17 cellular contexts compared by ENCODE assay signal in the genomic region with DNA sequence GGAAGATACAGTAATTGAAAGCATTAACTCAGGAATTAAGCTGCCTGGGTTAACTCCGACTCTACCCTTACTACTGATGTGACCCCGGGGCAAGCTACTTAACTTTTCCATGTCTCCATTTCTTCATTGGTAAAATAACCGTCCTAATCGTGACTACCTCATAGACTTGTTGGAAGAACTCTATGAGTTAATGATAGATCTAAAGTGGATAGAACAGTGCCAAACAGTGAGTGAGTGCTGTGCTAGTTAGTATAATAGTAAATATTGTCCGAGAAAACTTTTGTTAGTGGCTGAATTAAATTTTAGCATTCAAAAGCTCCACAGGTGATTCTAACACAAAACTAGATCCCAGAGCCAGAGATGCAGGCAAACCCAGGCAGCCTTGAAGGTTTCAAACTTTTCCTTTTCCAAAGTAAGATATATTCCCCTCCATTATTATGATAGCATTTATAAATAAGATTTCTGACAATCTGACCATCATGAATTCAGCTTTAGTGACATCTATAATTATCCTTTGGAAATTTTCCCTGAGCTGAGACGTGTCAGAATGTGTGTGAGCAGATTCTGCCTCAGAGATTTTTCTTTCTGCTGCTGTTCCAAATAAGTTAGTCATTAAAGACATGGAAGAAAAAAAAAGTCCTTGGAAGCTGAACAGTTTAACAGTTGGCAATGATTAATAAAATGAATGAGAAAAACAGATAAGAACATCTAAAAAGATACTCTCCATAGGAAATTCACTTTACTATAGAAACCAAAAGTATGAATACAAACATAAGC.
DNase-seq lines count a peak whose midpoint lies in the region; ATAC-seq and TF ChIP-seq lines count a peak whose summit lies in the region.
"Had no signal": no experiment of that assay in that cellular context is flagged by ENCODE, and none has a peak within 500 bp of the region (broad histone marks: within the 10 kb centered on the region; RNA-seq: fewer than 3 reads in every experiment).

No MANE protein-coding gene starts in this region.

- WGBS in body of pancreas, 2 donors, result 38 to 39% methylated on average over 6 of the region's 6 CpGs

- peaks cover 37% of the 10 kb centered on the region for H3K4me1 ChIP-seq in body of pancreas
- no peaks in the 10 kb centered on the region for H3K4me1 ChIP-seq in upper lobe of right lung
- H3K4me1 ChIP-seq: BLaER1 treated with 17β-estradiol and CSF1 and Interleukin-3, amounts not matched to agents 10 nM and 100 nM had no signal

- peak; percentile 22 for DNase-seq in AG20443 (ENCODE audit: low spot score)
- no peak for DNase-seq in body of pancreas
- DNase-seq in kidney glomerular epithelial cell (lab: John Stamatoyannopoulos, UW), result peak; percentile 75
- peak; percentile 91 for DNase-seq in renal cortical epithelial cell (ENCODE audit: low read depth)
- no peak for DNase-seq in NOMO-1 (lab: John Stamatoyannopoulos, UW; ENCODE audit: unreplicated experiment in 2 of 2)
- DNase-seq in NCI-H524 (lab: John Stamatoyannopoulos, UW), result no peak
- no peak for DNase-seq in upper lobe of right lung
- DNase-seq: CD8-positive, alpha-beta T cell; DMS79 treated with DMSO at 0.1 percent for 48 hours; H7; MM.1S; NCI-H1092; NCI-H2081; NCI-H446 treated with DMSO at 0.1 percent for 48 hours; Right ventricle myocardium superior had no signal

- no peak for TF ChIP-seq POLR2A in body of pancreas (IDR thresholded peaks at IDR 0.05)

- H3K27ac ChIP-seq in body of pancreas (peak overlapping the region in 3 of 4 donors; percentile 35 to 73 (median 56)), upper lobe of right lung (no peak overlapping the region)
- H3K27ac ChIP-seq: BLaER1 treated with 17β-estradiol and CSF1 and Interleukin-3, amounts not matched to agents 10 nM and 100 nM had no signal

- H3K36me3 ChIP-seq in body of pancreas (replicated peaks in 1 of 2; ENCODE audit: insufficient read depth in 1 of 2, low read depth in 2 of 2) (no peaks in the 10 kb centered on the region), upper lobe of right lung (no peaks in the 10 kb centered on the region)
- H3K36me3 ChIP-seq: BLaER1 treated with 17β-estradiol and CSF1 and Interleukin-3, amounts not matched to agents 10 nM and 100 nM had no signal

- H3K9me3 ChIP-seq in body of pancreas (no peaks in the 10 kb centered on the region), upper lobe of right lung (no peaks in the 10 kb centered on the region)
- H3K9me3 ChIP-seq: BLaER1 treated with 17β-estradiol and CSF1 and Interleukin-3, amounts not matched to agents 10 nM and 100 nM had no signal

- H3K27me3 ChIP-seq in body of pancreas (no peaks in the 10 kb centered on the region), upper lobe of right lung (no peaks in the 10 kb centered on the region)
- H3K27me3 ChIP-seq: BLaER1 treated with 17β-estradiol and CSF1 and Interleukin-3, amounts not matched to agents 10 nM and 100 nM had no signal

- intact Hi-C loops in body of pancreas (cut with DNase I), result no loop called here
- intact Hi-C loops in upper lobe of right lung (cut with DNase I), result no loop called here

- peak; percentile 73 for ATAC-seq in body of pancreas
- ATAC-seq in upper lobe of right lung, result no peak
- no peak for ATAC-seq in HG02678 (IDR thresholded peaks at IDR 0.05; ENCODE audit: unreplicated experiment)
- ATAC-seq: CD8-positive, alpha-beta T cell had no signal

- no peak overlapping the region for H3K4me3 ChIP-seq in body of pancreas
- no peak overlapping the region for H3K4me3 ChIP-seq in upper lobe of right lung
- H3K4me3 ChIP-seq: BLaER1 treated with 17β-estradiol and CSF1 and Interleukin-3, amounts not matched to agents 10 nM and 100 nM had no signal

- no peak for TF ChIP-seq CTCF in body of pancreas (IDR thresholded peaks at IDR 0.05)
- TF ChIP-seq CTCF in upper lobe of right lung (IDR thresholded peaks at IDR 0.05), result no peak

Comparison
In these comparisons a context has a peak if more than half of its experiments do, and no peak if none do; other contexts are left out.
1. DNase-seq: peak in AG20443 (single experiment), kidney glomerular epithelial cell (single experiment) and renal cortical epithelial cell (single experiment); none in body of pancreas (0 of 4), NOMO-1 (0 of 2), NCI-H524 (0 of 2) and upper lobe of right lung (single experiment).